9 cellular contexts compared by ENCODE assay signal in the genomic region with DNA sequence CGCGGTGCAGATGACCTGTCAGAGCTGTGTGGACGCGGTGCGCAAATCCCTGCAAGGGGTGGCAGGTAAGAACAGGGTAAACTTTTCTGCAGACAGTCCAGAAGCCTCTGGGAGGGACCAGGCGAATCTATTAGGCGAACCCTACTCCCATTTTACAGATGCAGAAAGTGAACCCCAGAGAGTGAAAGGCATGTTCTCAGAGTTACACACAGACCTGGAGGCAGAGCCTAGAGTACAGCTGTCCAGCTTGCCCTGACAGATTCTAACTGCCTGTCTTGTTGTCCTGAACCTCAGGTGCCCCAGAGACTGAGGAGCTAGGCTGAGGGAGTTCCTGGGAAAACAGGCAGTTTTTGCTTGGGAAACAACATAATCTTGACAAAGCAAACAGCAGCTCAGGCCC. TPM values are rescaled to one million over a fixed set of nuclear protein-coding genes. Genes with fewer than 3 reads are reported as not detected.
DNase-seq lines count a peak whose midpoint lies in the region; ATAC-seq and TF ChIP-seq lines count a peak whose summit lies in the region.
"Had no signal": no experiment of that assay in that cellular context is flagged by ENCODE, and none has a peak within 500 bp of the region (broad histone marks: within the 10 kb centered on the region; RNA-seq: fewer than 3 reads in every experiment).

No MANE protein-coding gene starts in this region.

- intact Hi-C loops in right lobe of liver (cut with DNase I) (loop anchor here in 1 of 2 donors (5.0 kb wide), 1 partner anchor 84 kb away; a partner anchor contains a TSS), tibial artery (cut with DNase I; ENCODE audit: low total_unique reads) (no loop called here)

- peak overlapping the region; percentile 61 to 84 (median 71) for H3K4me3 ChIP-seq in right lobe of liver
- H3K4me3 ChIP-seq in tibial artery = peak overlapping the region; percentile 68 to 72

- ATAC-seq in right lobe of liver = peak in 2 of 4 donors; percentile 8 to 17
- ATAC-seq in GM19397 (IDR thresholded peaks at IDR 0.05; ENCODE audit: unreplicated experiment) = no peak
- no peak for ATAC-seq in GM18867 (IDR thresholded peaks at IDR 0.05; ENCODE audit: unreplicated experiment)

- TF ChIP-seq POLR2A in right lobe of liver (IDR thresholded peaks at IDR 0.05) = no peak

- no peaks in the 10 kb centered on the region for H3K36me3 ChIP-seq in right lobe of liver
- peaks cover 0 to 3% (median 0%) of the 10 kb centered on the region in 3 donors for H3K36me3 ChIP-seq in tibial artery

- DNase-seq in activated CD8-positive, alpha-beta memory T cell treated with anti-CD3 and anti-CD28 coated beads, Interleukin-2, amount 50 U/mL, for 48 hours = peak; percentile 62
- no peak for DNase-seq in activated CD8-positive, alpha-beta memory T cell treated with anti-CD3 and anti-CD28 coated beads, Interleukin-2, amount 50 U/mL, for 4 hours
- DNase-seq in right lobe of liver (no peak), tibial artery (no peak), SKM-1 treated with dmso at 0.1 percent for 144 hours (lab: John Stamatoyannopoulos, UW; ENCODE audit: unreplicated experiment) (no peak)

- H3K27ac ChIP-seq in angular gyrus (ENCODE audit: low read depth, low read length) (peak overlapping the region; percentile 71), right lobe of liver (peak overlapping the region in 2 of 3 donors; percentile 86 to 90), tibial artery (peak overlapping the region; percentile 81 to 90)

- H3K9me3 ChIP-seq in right lobe of liver (no peaks in the 10 kb centered on the region), tibial artery (no peaks in the 10 kb centered on the region)

- H3K4me1 ChIP-seq in right lobe of liver (peaks cover 0 to 43% (median 2%) of the 10 kb centered on the region in 4 donors), tibial artery (peaks cover 0 to 33% (median 20%) of the 10 kb centered on the region in 4 donors)

- TF ChIP-seq CTCF in right lobe of liver (IDR thresholded peaks at IDR 0.05) (no peak), tibial artery (IDR thresholded peaks at IDR 0.05) (no peak)

- H3K27me3 ChIP-seq in right lobe of liver (no peaks in the 10 kb centered on the region), tibial artery (no peaks in the 10 kb centered on the region)

- 46% methylated on average over 2 of the region's 7 CpGs for WGBS in right lobe of liver (ENCODE audit: insufficient coverage, low coverage, low lambda C conversion rate, missing lambda C conversion rate)

RNA-seq across cellular contexts. Expression of a gene that starts 0.7 kb away (rescaled TPM):
- total RNA-seq in right lobe of liver = 10 to 100 TPM; 22.6 to 54.2 (median 34.3) TPM

RNA-seq across cellular contexts. Expression of a gene that starts 0.8 kb away (rescaled TPM):
- total RNA-seq in right lobe of liver = under 1 TPM in 5 of 6 experiments, not detected in 1; 0.07 to 0.37 (median 0.12) TPM
- total RNA-seq: Daoy had no signal

RNA-seq across cellular contexts. Expression of a gene that starts 22.8 kb away (rescaled TPM):
- total RNA-seq in right lobe of liver = 10 to 100 TPM; 25.1 to 63.7 (median 27.4) TPM

RNA-seq across cellular contexts. Expression of a gene that starts 25.2 kb away (rescaled TPM):
- total RNA-seq in right lobe of liver = 10 to 100 TPM; 35.3 to 54.4 (median 44.7) TPM

RNA-seq across cellular contexts. Expression of a gene that starts 44.9 kb away (rescaled TPM):
- 10 to 100 TPM; 40.3 to 57.0 (median 48.4) TPM for total RNA-seq in right lobe of liver
